ENCODE assay signal across 9 cellular contexts in genomic region chr6:76351275-76351674, GRCh38.
DNase-seq lines count a peak whose midpoint lies in the region; ATAC-seq and TF ChIP-seq lines count a peak whose summit lies in the region.
"Had no signal": no experiment of that assay in that cellular context is flagged by ENCODE, and none has a peak within 500 bp of the region (broad histone marks: within the 10 kb centered on the region; RNA-seq: fewer than 3 reads in every experiment).

No MANE protein-coding gene starts in this region.

- H3K9ac ChIP-seq in DND-41 (ENCODE audit: low read depth, low read length) (no peak overlapping the region), SK-N-SH (no peak overlapping the region)

- H3K4me2 ChIP-seq in DND-41 (ENCODE audit: insufficient read depth, low read length) (no peak overlapping the region), SK-N-SH (no peak overlapping the region)

- no peak overlapping the region for H2AFZ ChIP-seq in DND-41 (ENCODE audit: low read depth, low read length)
- H2AFZ ChIP-seq in SK-N-SH (ENCODE audit: low read depth), result peak overlapping the region; percentile 35; the same call in 1 of the 2 replicates

- no peak for TF ChIP-seq POLR2A in right lobe of liver (IDR thresholded peaks at IDR 0.05)
- TF ChIP-seq POLR2A in Peyer's patch (IDR thresholded peaks at IDR 0.05), result no peak

- H3K27ac ChIP-seq in DND-41 (ENCODE audit: low read length) (no peak overlapping the region), SK-N-SH (ENCODE audit: low read depth in 2 of 2, low read length in 1 of 2) (no peak overlapping the region), right lobe of liver (no peak overlapping the region), Peyer's patch (no peak overlapping the region)

- H3K27me3 ChIP-seq in DND-41 (ENCODE audit: insufficient read depth, low read length, poor library complexity) (no peaks in the 10 kb centered on the region), SK-N-SH (ENCODE audit: insufficient read depth) (no peaks in the 10 kb centered on the region), right lobe of liver (no peaks in the 10 kb centered on the region), Peyer's patch (no peaks in the 10 kb centered on the region)

- POLR2A ChIA-PET in SK-N-SH (lab: Yijun Ruan, JAX), result no interaction called here

- TF ChIP-seq RAD21 in SK-N-SH (IDR thresholded peaks at IDR 0.05; ENCODE audit: low read length), result peak; percentile 37

- CTCF ChIA-PET in SK-N-SH (lab: Yijun Ruan, JAX), result interaction anchor here (0.7 to 1.5 kb wide), 3 partner anchors 9 to 420 kb away, joined by 3 to 5 read pairs (median 3); no protein-coding TSS in a partner anchor

- H4K20me1 ChIP-seq in DND-41 (ENCODE audit: insufficient read depth, low read length) (no peaks in the 10 kb centered on the region), SK-N-SH (ENCODE audit: insufficient read depth) (no peaks in the 10 kb centered on the region)

- no peak for DNase-seq in DND-41
- peak; percentile 4 for DNase-seq in HuH-7.5 (ENCODE audit: low spot score)
- no peak for DNase-seq in SK-N-SH
- DNase-seq in right lobe of liver, result no peak
- DNase-seq in Peyer's patch, result no peak
- DNase-seq: NCI-H2029, posterior cingulate gyrus had no signal

- H3K36me3 ChIP-seq in DND-41 (ENCODE audit: insufficient read depth, low read length) (no peaks in the 10 kb centered on the region), SK-N-SH (replicated peaks in 1 of 2; ENCODE audit: control insufficient read depth in 1 of 2, insufficient read depth in 2 of 2, low read length in 1 of 2) (no peaks in the 10 kb centered on the region), right lobe of liver (no peaks in the 10 kb centered on the region), Peyer's patch (no peaks in the 10 kb centered on the region)

- intact Hi-C loops in right lobe of liver (cut with DNase I), result no loop called here

- H3F3A ChIP-seq in SK-N-SH (replicated peaks; ENCODE audit: insufficient read depth), result no peaks in the 10 kb centered on the region

- H3K4me1 ChIP-seq in DND-41 (ENCODE audit: insufficient read depth, low read length) (no peaks in the 10 kb centered on the region), SK-N-SH (ENCODE audit: control insufficient read depth in 1 of 2, insufficient read depth in 2 of 2, low read depth in 1 of 2, low read length in 1 of 2) (no peaks in the 10 kb centered on the region), right lobe of liver (no peaks in the 10 kb centered on the region), Peyer's patch (no peaks in the 10 kb centered on the region)

- H3K79me2 ChIP-seq in DND-41 (ENCODE audit: insufficient read depth, low read length), result no peaks in the 10 kb centered on the region
- H3K79me2 ChIP-seq in SK-N-SH (ENCODE audit: insufficient read depth), result no peaks in the 10 kb centered on the region

- TF ChIP-seq EP300 in SK-N-SH (IDR thresholded peaks at IDR 0.05; ENCODE audit: borderline replicate concordance in 1 of 2, low read depth in 1 of 2, low read length in 1 of 2), result no peak

- TF ChIP-seq CTCF in DND-41 (IDR thresholded peaks at IDR 0.05; ENCODE audit: borderline replicate concordance, extremely low read depth, low read length, poor library complexity, severe bottlenecking) (peak; percentile 4), SK-N-SH (IDR thresholded peaks at IDR 0.05) (peak; percentile 43), right lobe of liver (IDR thresholded peaks at IDR 0.05) (peak in 3 of 4 donors; percentile 27 to 45 (median 37)), Peyer's patch (IDR thresholded peaks at IDR 0.05) (no peak)

- H3K9me3 ChIP-seq in DND-41 (ENCODE audit: insufficient read depth, low read length, severe bottlenecking) (no peaks in the 10 kb centered on the region), SK-N-SH (no peaks in the 10 kb centered on the region), right lobe of liver (no peaks in the 10 kb centered on the region), Peyer's patch (no peaks in the 10 kb centered on the region)

- no peaks in the 10 kb centered on the region for H3K9me2 ChIP-seq in SK-N-SH

- ATAC-seq in DND-41 (ENCODE audit: insufficient read depth, low read depth) (no peak), right lobe of liver (peak; percentile 52 to 67 (median 58)), HG03045 (IDR thresholded peaks at IDR 0.05; ENCODE audit: unreplicated experiment) (no peak), GM19395 (IDR thresholded peaks at IDR 0.05; ENCODE audit: unreplicated experiment) (no peak)

- H3K4me3 ChIP-seq in DND-41 (ENCODE audit: low read depth in 1 of 2, low read length in 2 of 2) (no peak overlapping the region), SK-N-SH (ENCODE audit: low read depth in 2 of 2, low read length in 1 of 2) (no peak overlapping the region), right lobe of liver (no peak overlapping the region), Peyer's patch (no peak overlapping the region)

TF ChIP-seq in SK-N-SH, 30 proteins besides CTCF, POLR2A, EP300 and RAD21:
- TF ChIP-seq SMC3 (IDR thresholded peaks at IDR 0.05; ENCODE audit: low read depth, low read length) (peak; percentile 27; the same call in 1 of the 2 replicates), SIN3A (IDR thresholded peaks at IDR 0.05; ENCODE audit: borderline replicate concordance, low read depth, low read length) (no peak)

Comparison
In these comparisons a context has a peak if more than half of its experiments do, and no peak if none do; other contexts are left out.
1. ATAC-seq: peak in right lobe of liver (4 of 4); none in DND-41 (single experiment), HG03045 (single experiment) and GM19395 (single experiment).
2. CTCF ChIP-seq: peak in DND-41 (single experiment), SK-N-SH (single experiment) and right lobe of liver (3 of 4); none in Peyer's patch (0 of 6).